ENCODE assay signal across 1 cellular context in the genomic region with DNA sequence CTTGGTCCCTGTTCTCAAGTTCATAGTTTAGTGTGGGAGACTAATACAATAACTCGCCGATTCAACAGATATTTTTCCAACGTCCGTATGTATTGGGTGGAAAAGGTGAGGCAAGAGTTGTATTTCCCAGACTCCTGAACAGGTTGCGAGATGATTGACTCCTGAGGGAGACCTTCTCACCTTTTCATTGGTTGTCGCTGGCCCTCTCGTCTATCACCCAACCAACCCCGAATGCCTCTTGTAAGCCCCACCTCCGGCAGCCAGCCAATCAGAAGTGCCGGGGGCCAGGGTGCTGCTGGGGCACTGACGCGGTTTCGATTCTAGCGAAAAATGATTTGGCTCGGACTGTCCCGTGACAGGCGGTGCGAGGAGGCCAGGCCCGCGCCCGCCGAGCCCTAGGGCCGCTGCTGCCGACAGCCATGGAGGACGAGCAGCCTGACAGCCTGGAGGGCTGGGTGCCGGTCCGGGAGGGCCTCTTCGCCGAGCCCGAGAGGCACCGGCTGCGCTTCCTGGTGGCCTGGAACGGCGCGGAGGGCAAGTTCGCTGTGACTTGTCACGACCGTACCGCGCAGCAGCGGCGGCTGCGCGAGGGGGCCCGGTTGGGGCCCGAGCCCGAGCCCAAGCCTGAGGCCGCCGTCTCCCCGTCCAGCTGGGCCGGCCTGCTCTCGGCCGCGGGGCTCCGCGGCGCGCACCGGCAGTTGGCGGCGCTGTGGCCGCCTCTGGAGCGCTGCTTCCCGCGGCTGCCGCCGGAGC.
TF ChIP-seq lines count a peak whose summit lies in the region.

A gene with protein sequence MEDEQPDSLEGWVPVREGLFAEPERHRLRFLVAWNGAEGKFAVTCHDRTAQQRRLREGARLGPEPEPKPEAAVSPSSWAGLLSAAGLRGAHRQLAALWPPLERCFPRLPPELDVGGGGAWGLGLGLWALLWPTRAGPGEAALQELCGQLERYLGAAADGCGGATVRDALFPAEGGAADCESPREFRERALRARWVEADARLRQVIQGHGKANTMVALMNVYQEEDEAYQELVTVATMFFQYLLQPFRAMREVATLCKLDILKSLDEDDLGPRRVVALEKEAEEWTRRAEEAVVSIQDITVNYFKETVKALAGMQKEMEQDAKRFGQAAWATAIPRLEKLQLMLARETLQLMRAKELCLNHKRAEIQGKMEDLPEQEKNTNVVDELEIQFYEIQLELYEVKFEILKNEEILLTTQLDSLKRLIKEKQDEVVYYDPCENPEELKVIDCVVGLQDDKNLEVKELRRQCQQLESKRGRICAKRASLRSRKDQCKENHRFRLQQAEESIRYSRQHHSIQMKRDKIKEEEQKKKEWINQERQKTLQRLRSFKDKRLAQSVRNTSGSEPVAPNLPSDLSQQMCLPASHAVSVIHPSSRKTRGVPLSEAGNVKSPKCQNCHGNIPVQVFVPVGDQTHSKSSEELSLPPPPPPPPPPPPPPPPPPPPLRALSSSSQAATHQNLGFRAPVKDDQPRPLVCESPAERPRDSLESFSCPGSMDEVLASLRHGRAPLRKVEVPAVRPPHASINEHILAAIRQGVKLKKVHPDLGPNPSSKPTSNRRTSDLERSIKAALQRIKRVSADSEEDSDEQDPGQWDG (plus strand): TSS at position 321 of the 753 bp plus-strand sequence. CDS start 99 bp downstream, at position 420.

TF ChIP-seq in K562, 482 proteins besides CTCF, POLR2A, EP300 and RAD21 (continued from another document and continues in another):
- no peak for TF ChIP-seq JUNB (CRISPR knock-in tag; conservative IDR thresholded peaks at IDR 0.05)
- no peak for TF ChIP-seq NUFIP1 (IDR thresholded peaks at IDR 0.05; ENCODE audit: partially characterized antibody)
- TF ChIP-seq CAMTA2 (CRISPR knock-in tag; conservative IDR thresholded peaks at IDR 0.05): no peak
- 0 out of 2 replicates have a peak, but pooled peaks have one; percentile 21 for TF ChIP-seq E2F3 (CRISPR knock-in tag; IDR thresholded peaks at IDR 0.05)
- TF ChIP-seq NBN (IDR thresholded peaks at IDR 0.05; ENCODE audit: low read depth): 0 out of 2 replicates have a peak, but pooled peaks have one; percentile 58
- no peak for TF ChIP-seq GATAD2A (IDR thresholded peaks at IDR 0.05)
- TF ChIP-seq NCOA4 (IDR thresholded peaks at IDR 0.05; ENCODE audit: partially characterized antibody): no peak
- TF ChIP-seq ZNF764 (CRISPR knock-in tag; IDR thresholded peaks at IDR 0.05; ENCODE audit: low read depth): no peak
- TF ChIP-seq TAF7 (tag; IDR thresholded peaks at IDR 0.05): peak; percentile 48; the same call in 1 of the 2 replicates
- TF ChIP-seq RNF2 (IDR thresholded peaks at IDR 0.05): 0 out of 2 replicates have a peak, but pooled peaks have one; percentile 43
- no peak for TF ChIP-seq MYNN (IDR thresholded peaks at IDR 0.05)
- no peak for TF ChIP-seq MYNN (CRISPR knock-in tag; IDR thresholded peaks at IDR 0.05)
- peak; percentile 96 for TF ChIP-seq PHF21A (IDR thresholded peaks at IDR 0.05; ENCODE audit: borderline replicate concordance, low read depth)
- no peak for TF ChIP-seq GATAD2B (IDR thresholded peaks at IDR 0.05; ENCODE audit: borderline replicate concordance)
- no peak for TF ChIP-seq BRD4 (IDR thresholded peaks at IDR 0.05)
- TF ChIP-seq HDAC2 (IDR thresholded peaks at IDR 0.05): peak; percentile 31; the same call in 1 of the 2 replicates
- TF ChIP-seq, protein P1, sequence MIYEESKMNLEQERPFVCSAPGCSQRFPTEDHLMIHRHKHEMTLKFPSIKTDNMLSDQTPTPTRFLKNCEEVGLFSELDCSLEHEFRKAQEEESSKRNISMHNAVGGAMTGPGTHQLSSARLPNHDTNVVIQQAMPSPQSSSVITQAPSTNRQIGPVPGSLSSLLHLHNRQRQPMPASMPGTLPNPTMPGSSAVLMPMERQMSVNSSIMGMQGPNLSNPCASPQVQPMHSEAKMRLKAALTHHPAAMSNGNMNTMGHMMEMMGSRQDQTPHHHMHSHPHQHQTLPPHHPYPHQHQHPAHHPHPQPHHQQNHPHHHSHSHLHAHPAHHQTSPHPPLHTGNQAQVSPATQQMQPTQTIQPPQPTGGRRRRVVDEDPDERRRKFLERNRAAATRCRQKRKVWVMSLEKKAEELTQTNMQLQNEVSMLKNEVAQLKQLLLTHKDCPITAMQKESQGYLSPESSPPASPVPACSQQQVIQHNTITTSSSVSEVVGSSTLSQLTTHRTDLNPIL (CRISPR knock-in tag; IDR thresholded peaks at IDR 0.05): no peak
- no peak for TF ChIP-seq TRIM24 (IDR thresholded peaks at IDR 0.05)
- TF ChIP-seq ILF3 (IDR thresholded peaks at IDR 0.05; ENCODE audit: borderline replicate concordance): peak; percentile 35; the same call in 1 of the 2 replicates
- TF ChIP-seq HMG20A (CRISPR knock-in tag; conservative IDR thresholded peaks at IDR 0.05): no peak
- TF ChIP-seq, protein P2, sequence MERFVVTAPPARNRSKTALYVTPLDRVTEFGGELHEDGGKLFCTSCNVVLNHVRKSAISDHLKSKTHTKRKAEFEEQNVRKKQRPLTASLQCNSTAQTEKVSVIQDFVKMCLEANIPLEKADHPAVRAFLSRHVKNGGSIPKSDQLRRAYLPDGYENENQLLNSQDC (CRISPR knock-in tag; IDR thresholded peaks at IDR 0.05): 0 out of 2 replicates have a peak, but pooled peaks have one; percentile 17
- peak; percentile 93 for TF ChIP-seq CEBPB (tag; IDR thresholded peaks at IDR 0.05)
- TF ChIP-seq SLC30A9 (CRISPR knock-in tag; IDR thresholded peaks at IDR 0.05): no peak
- 0 out of 2 replicates have a peak, but pooled peaks have one; percentile 32 for TF ChIP-seq ZNF583 (CRISPR knock-in tag; IDR thresholded peaks at IDR 0.05)
- TF ChIP-seq CHD2 (IDR thresholded peaks at IDR 0.05; ENCODE audit: low read depth, low read length): peak; percentile 83
- peak; percentile 88 for TF ChIP-seq SUPT5H (IDR thresholded peaks at IDR 0.05)
- TF ChIP-seq SP2 (IDR thresholded peaks at IDR 0.05; ENCODE audit: extremely low read depth, low read depth, low read length, poor library complexity, severe bottlenecking): peak; percentile 84
- TF ChIP-seq, protein P3, sequence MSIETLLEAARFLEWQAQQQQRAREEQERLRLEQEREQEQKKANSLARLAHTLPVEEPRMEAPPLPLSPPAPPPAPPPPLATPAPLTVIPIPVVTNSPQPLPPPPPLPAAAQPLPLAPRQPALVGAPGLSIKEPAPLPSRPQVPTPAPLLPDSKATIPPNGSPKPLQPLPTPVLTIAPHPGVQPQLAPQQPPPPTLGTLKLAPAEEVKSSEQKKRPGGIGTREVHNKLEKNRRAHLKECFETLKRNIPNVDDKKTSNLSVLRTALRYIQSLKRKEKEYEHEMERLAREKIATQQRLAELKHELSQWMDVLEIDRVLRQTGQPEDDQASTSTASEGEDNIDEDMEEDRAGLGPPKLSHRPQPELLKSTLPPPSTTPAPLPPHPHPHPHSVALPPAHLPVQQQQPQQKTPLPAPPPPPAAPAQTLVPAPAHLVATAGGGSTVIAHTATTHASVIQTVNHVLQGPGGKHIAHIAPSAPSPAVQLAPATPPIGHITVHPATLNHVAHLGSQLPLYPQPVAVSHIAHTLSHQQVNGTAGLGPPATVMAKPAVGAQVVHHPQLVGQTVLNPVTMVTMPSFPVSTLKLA (conservative IDR thresholded peaks at IDR 0.05): peak; percentile 15 to 53; a peak in 2 of 4 replicates
- TF ChIP-seq ZNF780A (CRISPR knock-in tag; IDR thresholded peaks at IDR 0.05): no peak
- TF ChIP-seq, protein P4, sequence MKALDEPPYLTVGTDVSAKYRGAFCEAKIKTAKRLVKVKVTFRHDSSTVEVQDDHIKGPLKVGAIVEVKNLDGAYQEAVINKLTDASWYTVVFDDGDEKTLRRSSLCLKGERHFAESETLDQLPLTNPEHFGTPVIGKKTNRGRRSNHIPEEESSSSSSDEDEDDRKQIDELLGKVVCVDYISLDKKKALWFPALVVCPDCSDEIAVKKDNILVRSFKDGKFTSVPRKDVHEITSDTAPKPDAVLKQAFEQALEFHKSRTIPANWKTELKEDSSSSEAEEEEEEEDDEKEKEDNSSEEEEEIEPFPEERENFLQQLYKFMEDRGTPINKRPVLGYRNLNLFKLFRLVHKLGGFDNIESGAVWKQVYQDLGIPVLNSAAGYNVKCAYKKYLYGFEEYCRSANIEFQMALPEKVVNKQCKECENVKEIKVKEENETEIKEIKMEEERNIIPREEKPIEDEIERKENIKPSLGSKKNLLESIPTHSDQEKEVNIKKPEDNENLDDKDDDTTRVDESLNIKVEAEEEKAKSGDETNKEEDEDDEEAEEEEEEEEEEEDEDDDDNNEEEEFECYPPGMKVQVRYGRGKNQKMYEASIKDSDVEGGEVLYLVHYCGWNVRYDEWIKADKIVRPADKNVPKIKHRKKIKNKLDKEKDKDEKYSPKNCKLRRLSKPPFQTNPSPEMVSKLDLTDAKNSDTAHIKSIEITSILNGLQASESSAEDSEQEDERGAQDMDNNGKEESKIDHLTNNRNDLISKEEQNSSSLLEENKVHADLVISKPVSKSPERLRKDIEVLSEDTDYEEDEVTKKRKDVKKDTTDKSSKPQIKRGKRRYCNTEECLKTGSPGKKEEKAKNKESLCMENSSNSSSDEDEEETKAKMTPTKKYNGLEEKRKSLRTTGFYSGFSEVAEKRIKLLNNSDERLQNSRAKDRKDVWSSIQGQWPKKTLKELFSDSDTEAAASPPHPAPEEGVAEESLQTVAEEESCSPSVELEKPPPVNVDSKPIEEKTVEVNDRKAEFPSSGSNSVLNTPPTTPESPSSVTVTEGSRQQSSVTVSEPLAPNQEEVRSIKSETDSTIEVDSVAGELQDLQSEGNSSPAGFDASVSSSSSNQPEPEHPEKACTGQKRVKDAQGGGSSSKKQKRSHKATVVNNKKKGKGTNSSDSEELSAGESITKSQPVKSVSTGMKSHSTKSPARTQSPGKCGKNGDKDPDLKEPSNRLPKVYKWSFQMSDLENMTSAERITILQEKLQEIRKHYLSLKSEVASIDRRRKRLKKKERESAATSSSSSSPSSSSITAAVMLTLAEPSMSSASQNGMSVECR (CRISPR knock-in tag; IDR thresholded peaks at IDR 0.05): peak; percentile 66
- TF ChIP-seq ZNF589 (CRISPR knock-in tag; IDR thresholded peaks at IDR 0.05; ENCODE audit: low read depth): 0 out of 2 replicates have a peak, but pooled peaks have one; percentile 26
- TF ChIP-seq, protein P5, sequence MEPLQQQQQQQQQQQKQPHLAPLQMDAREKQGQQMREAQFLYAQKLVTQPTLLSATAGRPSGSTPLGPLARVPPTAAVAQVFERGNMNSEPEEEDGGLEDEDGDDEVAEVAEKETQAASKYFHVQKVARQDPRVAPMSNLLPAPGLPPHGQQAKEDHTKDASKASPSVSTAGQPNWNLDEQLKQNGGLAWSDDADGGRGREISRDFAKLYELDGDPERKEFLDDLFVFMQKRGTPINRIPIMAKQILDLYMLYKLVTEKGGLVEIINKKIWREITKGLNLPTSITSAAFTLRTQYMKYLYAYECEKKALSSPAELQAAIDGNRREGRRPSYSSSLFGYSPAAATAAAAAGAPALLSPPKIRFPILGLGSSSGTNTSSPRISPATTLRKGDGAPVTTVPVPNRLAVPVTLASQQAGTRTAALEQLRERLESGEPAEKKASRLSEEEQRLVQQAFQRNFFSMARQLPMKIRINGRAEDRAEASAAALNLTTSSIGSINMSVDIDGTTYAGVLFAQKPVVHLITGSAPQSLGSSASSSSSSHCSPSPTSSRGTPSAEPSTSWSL (CRISPR knock-in tag; IDR thresholded peaks at IDR 0.05; ENCODE audit: borderline replicate concordance): no peak
- TF ChIP-seq PTBP1 (IDR thresholded peaks at IDR 0.05; ENCODE audit: low read depth, low read length): no peak
- TF ChIP-seq C11orf30 (IDR thresholded peaks at IDR 0.05; ENCODE audit: low read depth): peak; percentile 37; the same call in 1 of the 2 replicates
- no peak for TF ChIP-seq MTA2 (IDR thresholded peaks at IDR 0.05; ENCODE audit: low read depth)
- TF ChIP-seq, protein P6, sequence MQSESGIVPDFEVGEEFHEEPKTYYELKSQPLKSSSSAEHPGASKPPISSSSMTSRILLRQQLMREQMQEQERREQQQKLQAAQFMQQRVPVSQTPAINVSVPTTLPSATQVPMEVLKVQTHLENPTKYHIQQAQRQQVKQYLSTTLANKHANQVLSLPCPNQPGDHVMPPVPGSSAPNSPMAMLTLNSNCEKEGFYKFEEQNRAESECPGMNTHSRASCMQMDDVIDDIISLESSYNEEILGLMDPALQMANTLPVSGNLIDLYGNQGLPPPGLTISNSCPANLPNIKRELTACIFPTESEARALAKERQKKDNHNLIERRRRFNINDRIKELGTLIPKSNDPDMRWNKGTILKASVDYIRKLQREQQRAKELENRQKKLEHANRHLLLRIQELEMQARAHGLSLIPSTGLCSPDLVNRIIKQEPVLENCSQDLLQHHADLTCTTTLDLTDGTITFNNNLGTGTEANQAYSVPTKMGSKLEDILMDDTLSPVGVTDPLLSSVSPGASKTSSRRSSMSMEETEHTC (IDR thresholded peaks at IDR 0.05): peak; percentile 79; the same call in 1 of the 2 replicates
- TF ChIP-seq, protein P7, sequence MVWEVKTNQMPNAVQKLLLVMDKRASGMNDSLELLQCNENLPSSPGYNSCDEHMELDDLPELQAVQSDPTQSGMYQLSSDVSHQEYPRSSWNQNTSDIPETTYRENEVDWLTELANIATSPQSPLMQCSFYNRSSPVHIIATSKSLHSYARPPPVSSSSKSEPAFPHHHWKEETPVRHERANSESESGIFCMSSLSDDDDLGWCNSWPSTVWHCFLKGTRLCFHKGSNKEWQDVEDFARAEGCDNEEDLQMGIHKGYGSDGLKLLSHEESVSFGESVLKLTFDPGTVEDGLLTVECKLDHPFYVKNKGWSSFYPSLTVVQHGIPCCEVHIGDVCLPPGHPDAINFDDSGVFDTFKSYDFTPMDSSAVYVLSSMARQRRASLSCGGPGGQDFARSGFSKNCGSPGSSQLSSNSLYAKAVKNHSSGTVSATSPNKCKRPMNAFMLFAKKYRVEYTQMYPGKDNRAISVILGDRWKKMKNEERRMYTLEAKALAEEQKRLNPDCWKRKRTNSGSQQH (CRISPR knock-in tag; IDR thresholded peaks at IDR 0.05): no peak
- no peak for TF ChIP-seq ZNF217 (CRISPR knock-in tag; IDR thresholded peaks at IDR 0.05)
- TF ChIP-seq ZKSCAN1 (IDR thresholded peaks at IDR 0.05; ENCODE audit: low read depth, low read length): no peak
- TF ChIP-seq KLF13 (tag; IDR thresholded peaks at IDR 0.05; ENCODE audit: borderline replicate concordance, low read depth): no peak
- no peak for TF ChIP-seq SAFB (IDR thresholded peaks at IDR 0.05; ENCODE audit: borderline replicate concordance, low read depth, low read length)
- TF ChIP-seq ZNF766 (CRISPR knock-in tag; conservative IDR thresholded peaks at IDR 0.05): no peak
- no peak for TF ChIP-seq XRCC4 (IDR thresholded peaks at IDR 0.05; ENCODE audit: extremely low read depth, insufficient read depth, insufficient read length)
- peak; percentile 80 for TF ChIP-seq TAF1 (IDR thresholded peaks at IDR 0.05; ENCODE audit: control insufficient read depth, extremely low read depth, insufficient read depth, low read length, severe bottlenecking)
- TF ChIP-seq ZKSCAN3 (CRISPR knock-in tag; IDR thresholded peaks at IDR 0.05): no peak
- TF ChIP-seq NR2C1 (IDR thresholded peaks at IDR 0.05): no peak
- TF ChIP-seq NR2C1 (tag; IDR thresholded peaks at IDR 0.05): no peak
- TF ChIP-seq, protein P8, sequence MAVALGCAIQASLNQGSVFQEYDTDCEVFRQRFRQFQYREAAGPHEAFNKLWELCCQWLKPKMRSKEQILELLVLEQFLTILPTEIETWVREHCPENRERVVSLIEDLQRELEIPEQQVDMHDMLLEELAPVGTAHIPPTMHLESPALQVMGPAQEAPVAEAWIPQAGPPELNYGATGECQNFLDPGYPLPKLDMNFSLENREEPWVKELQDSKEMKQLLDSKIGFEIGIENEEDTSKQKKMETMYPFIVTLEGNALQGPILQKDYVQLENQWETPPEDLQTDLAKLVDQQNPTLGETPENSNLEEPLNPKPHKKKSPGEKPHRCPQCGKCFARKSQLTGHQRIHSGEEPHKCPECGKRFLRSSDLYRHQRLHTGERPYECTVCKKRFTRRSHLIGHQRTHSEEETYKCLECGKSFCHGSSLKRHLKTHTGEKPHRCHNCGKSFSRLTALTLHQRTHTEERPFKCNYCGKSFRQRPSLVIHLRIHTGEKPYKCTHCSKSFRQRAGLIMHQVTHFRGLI (CRISPR knock-in tag; IDR thresholded peaks at IDR 0.05): no peak
- no peak for TF ChIP-seq DACH1 (IDR thresholded peaks at IDR 0.05; ENCODE audit: partially characterized antibody)
